1 cellular context compared by ENCODE assay signal in the genomic region with DNA sequence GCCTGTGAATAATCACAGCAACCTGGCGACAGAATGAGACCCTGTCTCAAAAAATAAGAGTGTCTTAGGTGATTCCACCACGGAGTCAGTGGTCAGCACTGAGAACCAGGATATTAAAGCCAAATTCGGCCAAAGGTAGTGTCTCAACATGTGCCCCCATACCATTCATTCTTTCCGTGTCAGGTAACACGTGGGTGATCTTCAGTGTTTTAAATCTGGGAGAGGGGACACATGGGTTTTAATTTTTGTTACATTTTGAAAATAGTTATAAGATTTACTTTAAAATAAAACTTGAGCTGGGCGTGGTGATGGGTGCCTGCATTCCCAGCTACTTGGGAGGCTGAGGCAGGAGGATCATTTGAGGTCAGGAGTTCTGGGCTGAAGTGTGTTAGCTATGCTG.
TF ChIP-seq lines count a peak whose summit lies in the region.

No MANE protein-coding gene starts in this region.

TF ChIP-seq in H1, 55 proteins besides CTCF, POLR2A, EP300 and RAD21:
- no peak for TF ChIP-seq ATF2 (IDR thresholded peaks at IDR 0.05; ENCODE audit: low read length)
- no peak for TF ChIP-seq GTF2F1 (IDR thresholded peaks at IDR 0.05; ENCODE audit: borderline replicate concordance, low read depth, low read length)
- no peak for TF ChIP-seq SP2 (IDR thresholded peaks at IDR 0.05; ENCODE audit: low read length)
- TF ChIP-seq CEBPB (IDR thresholded peaks at IDR 0.05; ENCODE audit: low read depth, low read length): no peak
- TF ChIP-seq GABPA (IDR thresholded peaks at IDR 0.05; ENCODE audit: borderline replicate concordance, insufficient read depth, low read length): no peak
- TF ChIP-seq TCF12 (IDR thresholded peaks at IDR 0.05; ENCODE audit: low read depth, low read length): no peak
- TF ChIP-seq HDAC2 (IDR thresholded peaks at IDR 0.05; ENCODE audit: borderline replicate concordance in 1 of 2, low read depth in 2 of 2, low read length in 2 of 2): no peak
- no peak for TF ChIP-seq RFX5 (IDR thresholded peaks at IDR 0.05; ENCODE audit: borderline replicate concordance, low read depth, low read length)
- TF ChIP-seq SRF (IDR thresholded peaks at IDR 0.05; ENCODE audit: low read depth, low read length): no peak
